1 cellular context compared by ENCODE assay signal in the genomic region with DNA sequence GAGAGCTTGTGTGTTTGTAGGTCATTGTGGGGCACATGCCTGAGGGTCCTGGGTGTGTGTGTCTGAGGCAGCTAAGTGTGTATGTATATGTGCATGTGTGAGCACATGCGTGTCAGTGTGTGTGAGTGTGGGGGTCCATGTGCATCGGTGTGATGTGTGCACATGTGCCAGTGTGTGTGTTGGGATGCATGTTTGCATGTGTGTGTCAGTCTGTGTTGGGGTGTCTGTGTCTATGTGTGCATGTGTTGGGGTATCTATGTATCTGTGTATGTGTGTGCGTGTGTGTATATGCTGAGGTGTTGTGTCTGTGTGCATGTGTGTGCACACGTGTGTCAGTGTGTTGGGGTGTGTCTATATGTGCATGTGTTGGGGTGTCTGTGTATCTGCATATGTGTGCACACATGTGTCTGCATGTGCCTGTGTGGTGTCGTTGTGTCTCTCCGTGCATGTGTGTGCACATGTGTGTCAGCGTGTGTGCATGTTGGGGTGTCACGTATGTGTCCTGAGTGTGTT.
TF ChIP-seq lines count a peak whose summit lies in the region.

No MANE protein-coding gene starts in this region.

TF ChIP-seq in H1, 55 proteins besides CTCF, POLR2A, EP300 and RAD21:
- TF ChIP-seq JUN (IDR thresholded peaks at IDR 0.05; ENCODE audit: low read depth, low read length): no peak
- no peak for TF ChIP-seq POU5F1 (IDR thresholded peaks at IDR 0.05; ENCODE audit: low read depth, low read length)
- no peak for TF ChIP-seq SUZ12 (IDR thresholded peaks at IDR 0.05; ENCODE audit: low read length)
- no peak for TF ChIP-seq SRF (IDR thresholded peaks at IDR 0.05; ENCODE audit: low read depth, low read length)
- no peak for TF ChIP-seq RBBP5 (IDR thresholded peaks at IDR 0.05; ENCODE audit: borderline replicate concordance, low read depth, low read length)
- no peak for TF ChIP-seq E2F6 (IDR thresholded peaks at IDR 0.05)
- TF ChIP-seq TEAD4 (IDR thresholded peaks at IDR 0.05; ENCODE audit: low read depth, low read length): no peak
- no peak for TF ChIP-seq NRF1 (IDR thresholded peaks at IDR 0.05; ENCODE audit: low read depth, low read length)
- no peak for TF ChIP-seq CHD2 (IDR thresholded peaks at IDR 0.05; ENCODE audit: low read length)
- TF ChIP-seq HDAC6 (IDR thresholded peaks at IDR 0.05; ENCODE audit: low read depth, low read length): no peak
- no peak for TF ChIP-seq POLR2AphosphoS5 (IDR thresholded peaks at IDR 0.05; ENCODE audit: low read depth, low read length)
- TF ChIP-seq KDM4A (IDR thresholded peaks at IDR 0.05; ENCODE audit: low read depth, low read length, severe bottlenecking): no peak
- no peak for TF ChIP-seq ASH2L (IDR thresholded peaks at IDR 0.05; ENCODE audit: low read length)
- no peak for TF ChIP-seq SIRT6 (IDR thresholded peaks at IDR 0.05; ENCODE audit: low read length)
- TF ChIP-seq GABPA (IDR thresholded peaks at IDR 0.05; ENCODE audit: borderline replicate concordance, insufficient read depth, low read length): no peak
- TF ChIP-seq CREB1 (IDR thresholded peaks at IDR 0.05): no peak
- no peak for TF ChIP-seq YY1 (IDR thresholded peaks at IDR 0.05; ENCODE audit: low read depth, low read length)
- no peak for TF ChIP-seq SP4 (IDR thresholded peaks at IDR 0.05; ENCODE audit: low read length)
- no peak for TF ChIP-seq TAF7 (optimal IDR thresholded peaks at IDR 0.05; ENCODE audit: borderline replicate concordance, low read depth, low read length)
